Comparison of ENCODE assay signal across 24 cellular contexts in the genomic region with DNA sequence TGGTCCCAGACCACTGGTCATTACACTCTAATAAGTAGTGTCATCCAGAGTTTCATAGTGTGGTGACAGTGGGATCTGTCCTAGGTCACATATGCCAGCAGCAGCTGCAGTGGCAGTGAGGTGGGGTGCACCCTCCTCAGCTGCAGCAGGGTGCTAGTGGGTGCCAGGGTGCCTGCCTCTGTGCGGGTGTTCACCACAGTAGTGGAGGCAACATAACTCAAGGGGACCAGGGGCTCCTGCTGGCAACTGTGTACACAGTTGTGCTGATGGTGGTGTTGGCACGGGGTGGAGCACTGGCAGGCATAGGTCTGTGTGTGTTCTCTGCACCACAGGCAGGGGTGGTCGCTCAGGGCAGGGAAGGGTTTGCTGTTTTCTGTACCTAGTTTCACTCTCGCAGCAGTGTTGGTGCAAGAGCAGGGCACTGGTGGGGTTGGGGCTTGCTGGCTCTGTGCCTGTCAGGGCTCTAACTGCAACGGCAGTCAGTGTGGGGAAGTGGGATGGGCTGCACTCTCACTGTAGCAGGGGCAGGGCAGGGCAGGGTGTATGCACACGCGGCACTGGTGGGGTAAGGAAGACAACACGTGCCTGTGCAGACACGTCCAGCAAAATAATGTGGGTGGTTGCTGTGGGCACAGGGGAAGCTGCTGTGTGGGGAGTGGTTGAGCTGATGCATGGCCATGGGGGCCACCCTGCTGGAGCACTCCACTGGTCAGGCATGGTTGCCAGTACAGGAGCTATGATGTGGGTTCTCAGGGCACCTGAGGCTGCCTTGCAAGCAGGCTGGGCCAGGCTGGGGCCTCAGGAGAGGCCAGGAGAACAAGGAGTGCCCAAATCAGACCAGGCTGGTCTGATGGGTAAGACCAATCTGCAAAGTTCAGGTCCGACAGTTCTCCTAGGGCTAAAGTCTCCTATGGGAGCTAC.
"Had no signal": no experiment of that assay in that cellular context is flagged by ENCODE, and none has a peak within 500 bp of the region (broad histone marks: within the 10 kb centered on the region; RNA-seq: fewer than 3 reads in every experiment).

No MANE protein-coding gene starts in this region.

- H3K36me3 ChIP-seq: ascending aorta had no signal

- ATAC-seq: activated CD8-positive, alpha-beta T cell treated with anti-CD3 and anti-CD28 coated beads, Interleukin-2, amount 10 ng/mL, durations not matched to agents 7 days and 5 days; activated naive CD4-positive, alpha-beta T cell treated with anti-CD3 and anti-CD28 coated beads, Interleukin-2, amount 50 U/mL, for 72 hours; activated naive CD8-positive, alpha-beta T cell treated with anti-CD3 and anti-CD28 coated beads, Interleukin-2, amount 50 U/mL, for 24 hours; body of pancreas; Panc1 had no signal

- H3K27me3 ChIP-seq: ascending aorta, body of pancreas had no signal

- H3K4me1 ChIP-seq: ascending aorta, body of pancreas had no signal

- DNase-seq: activated CD4-positive, alpha-beta T cell treated with anti-CD3 and anti-CD28 coated beads for 48 hours; activated CD4-positive, alpha-beta T cell treated with anti-CD3 and anti-CD28 coated beads, Interleukin-2, amount 50 U/mL, for 4 hours; activated CD8-positive, alpha-beta T cell treated with anti-CD3 and anti-CD28 coated beads, Interleukin-2, amount 10 ng/mL, durations not matched to agents 7 days and 5 days; activated effector memory CD4-positive, alpha-beta T cell treated with Interleukin-2 at 50 U/mL for 16 hours; activated naive CD4-positive, alpha-beta T cell treated with Interleukin-2 at 50 U/mL for 16 hours; activated naive CD8-positive, alpha-beta T cell treated with anti-CD3 and anti-CD28 coated beads, Interleukin-2, amount 50 U/mL, for 24 hours; activated T-cell treated with anti-CD3 and anti-CD28 coated beads, Interleukin-2, amount 50 U/mL, for 24 hours; amniotic stem cell; body of pancreas; NCI-H1092; NCI-H1417; NCI-H1930; NCI-H345; NCI-H510A; NCI-H526 treated with DMSO at 0.1 percent for 48 hours; NCI-H82; NK-92 treated with Interleukin-12 subunit alpha and Interleukin-12 subunit beta, amount 100 ng/mL, for 24 hours; OCI-M1; RPMI8226; SHP77 treated with DMSO at 0.1 percent for 48 hours had no signal

- H3K9ac ChIP-seq: KMS-11 had no signal

- H3K4me2 ChIP-seq: KMS-11 had no signal

- H3K27ac ChIP-seq: ascending aorta, body of pancreas, KMS-11 had no signal

- H3K9me3 ChIP-seq: body of pancreas had no signal

- H3K4me3 ChIP-seq: ascending aorta, body of pancreas had no signal
